In the genomic region with DNA sequence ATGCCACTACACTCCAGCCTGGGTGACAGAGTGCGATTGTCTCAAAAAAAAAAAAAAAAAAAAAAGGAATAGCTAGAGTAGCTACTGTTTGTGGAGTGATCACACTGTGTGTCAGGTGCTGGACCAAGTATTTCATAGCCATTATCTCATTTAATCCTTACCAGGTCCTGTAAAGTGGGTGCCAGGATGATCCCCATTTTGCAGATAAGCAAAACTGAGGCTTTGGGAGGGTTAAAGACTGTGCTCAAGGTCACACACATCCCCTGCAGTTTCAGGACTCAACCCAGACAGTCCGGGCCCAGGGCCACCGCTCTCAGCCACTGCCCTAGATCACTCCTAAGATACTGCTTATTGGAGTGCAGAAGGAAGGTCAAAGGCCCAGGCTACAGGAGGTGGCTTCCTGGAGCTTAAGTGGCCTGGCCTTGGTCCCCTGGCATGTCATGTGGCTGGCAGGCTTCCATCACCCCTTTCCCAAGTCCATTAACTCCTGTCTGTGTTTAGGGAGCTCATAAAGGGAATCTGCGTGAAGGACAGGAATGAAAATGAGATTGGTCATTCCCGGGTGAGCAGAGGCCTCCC, we compare ENCODE assay signal across 1 cellular context.
TF ChIP-seq lines count a peak whose summit lies in the region.

No MANE protein-coding gene starts in this region.

TF ChIP-seq in K562, 482 proteins besides CTCF, POLR2A, EP300 and RAD21:
- peak; percentile 75; the same call in 1 of the 2 replicates for TF ChIP-seq ESRRA (IDR thresholded peaks at IDR 0.05; ENCODE audit: borderline replicate concordance, low read depth)
- TF ChIP-seq HDAC8 (tag; IDR thresholded peaks at IDR 0.05) = no peak
- 0 out of 2 replicates have a peak, but pooled peaks have one; percentile 20 for TF ChIP-seq BCOR (IDR thresholded peaks at IDR 0.05)
- TF ChIP-seq RBM25 (IDR thresholded peaks at IDR 0.05; ENCODE audit: low read depth, low read length, severe bottlenecking) = peak; percentile 81
